Comparison of ENCODE assay signal across 1 cellular context in the genomic region with DNA sequence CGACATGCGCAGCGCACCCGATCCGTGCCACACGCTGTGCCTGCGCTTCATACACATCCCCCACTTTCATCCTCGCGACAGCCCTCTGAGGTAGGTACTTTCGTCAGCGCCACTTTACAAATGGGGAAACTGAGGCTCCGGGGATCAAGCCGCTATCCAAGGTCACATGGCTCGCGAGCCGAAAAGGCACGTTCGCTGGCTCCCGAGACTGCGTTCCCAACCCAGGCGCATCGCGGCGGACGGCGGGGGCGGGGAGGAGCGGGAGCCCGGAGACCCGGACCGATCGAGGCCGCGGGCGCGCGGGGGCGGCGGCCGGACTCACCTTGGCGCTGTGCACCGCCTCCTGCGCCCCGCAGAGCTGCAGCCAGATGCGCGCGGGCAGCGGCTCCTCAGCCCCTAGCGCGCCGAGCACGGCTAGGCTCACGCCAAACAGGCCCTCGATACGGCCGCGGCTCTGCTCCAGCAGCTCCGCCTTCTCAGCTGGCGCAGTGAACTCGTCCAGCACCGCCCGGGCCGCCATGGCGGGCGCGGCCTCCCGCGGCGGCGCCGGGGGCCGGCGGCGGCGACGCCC.
TF ChIP-seq lines count a peak whose summit lies in the region.

No MANE protein-coding gene starts in this region.

TF ChIP-seq in WTC11, 78 proteins besides CTCF, POLR2A, EP300 and RAD21 (continued from another document):
- TF ChIP-seq FOXP1 (CRISPR knock-in tag; IDR thresholded peaks at IDR 0.05; ENCODE audit: borderline replicate concordance) (peak; percentile 50; the same call in 1 of the 2 replicates), ESRRA (CRISPR knock-in tag; IDR thresholded peaks at IDR 0.05; ENCODE audit: borderline replicate concordance) (0 out of 2 replicates have a peak, but pooled peaks have one; percentile 77), NFE2L1 (CRISPR knock-in tag; IDR thresholded peaks at IDR 0.05) (peak; percentile 54), CBFB (CRISPR knock-in tag; IDR thresholded peaks at IDR 0.05; ENCODE audit: low read depth) (peak; percentile 77; the same call in 1 of the 2 replicates), HMGA2 (CRISPR knock-in tag; IDR thresholded peaks at IDR 0.05) (no peak)
- TF ChIP-seq, protein P1, sequence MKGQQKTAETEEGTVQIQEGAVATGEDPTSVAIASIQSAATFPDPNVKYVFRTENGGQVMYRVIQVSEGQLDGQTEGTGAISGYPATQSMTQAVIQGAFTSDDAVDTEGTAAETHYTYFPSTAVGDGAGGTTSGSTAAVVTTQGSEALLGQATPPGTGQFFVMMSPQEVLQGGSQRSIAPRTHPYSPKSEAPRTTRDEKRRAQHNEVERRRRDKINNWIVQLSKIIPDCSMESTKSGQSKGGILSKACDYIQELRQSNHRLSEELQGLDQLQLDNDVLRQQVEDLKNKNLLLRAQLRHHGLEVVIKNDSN (CRISPR knock-in tag; IDR thresholded peaks at IDR 0.05): peak; percentile 55; the same call in 1 of the 2 replicates
- TF ChIP-seq, protein P2, sequence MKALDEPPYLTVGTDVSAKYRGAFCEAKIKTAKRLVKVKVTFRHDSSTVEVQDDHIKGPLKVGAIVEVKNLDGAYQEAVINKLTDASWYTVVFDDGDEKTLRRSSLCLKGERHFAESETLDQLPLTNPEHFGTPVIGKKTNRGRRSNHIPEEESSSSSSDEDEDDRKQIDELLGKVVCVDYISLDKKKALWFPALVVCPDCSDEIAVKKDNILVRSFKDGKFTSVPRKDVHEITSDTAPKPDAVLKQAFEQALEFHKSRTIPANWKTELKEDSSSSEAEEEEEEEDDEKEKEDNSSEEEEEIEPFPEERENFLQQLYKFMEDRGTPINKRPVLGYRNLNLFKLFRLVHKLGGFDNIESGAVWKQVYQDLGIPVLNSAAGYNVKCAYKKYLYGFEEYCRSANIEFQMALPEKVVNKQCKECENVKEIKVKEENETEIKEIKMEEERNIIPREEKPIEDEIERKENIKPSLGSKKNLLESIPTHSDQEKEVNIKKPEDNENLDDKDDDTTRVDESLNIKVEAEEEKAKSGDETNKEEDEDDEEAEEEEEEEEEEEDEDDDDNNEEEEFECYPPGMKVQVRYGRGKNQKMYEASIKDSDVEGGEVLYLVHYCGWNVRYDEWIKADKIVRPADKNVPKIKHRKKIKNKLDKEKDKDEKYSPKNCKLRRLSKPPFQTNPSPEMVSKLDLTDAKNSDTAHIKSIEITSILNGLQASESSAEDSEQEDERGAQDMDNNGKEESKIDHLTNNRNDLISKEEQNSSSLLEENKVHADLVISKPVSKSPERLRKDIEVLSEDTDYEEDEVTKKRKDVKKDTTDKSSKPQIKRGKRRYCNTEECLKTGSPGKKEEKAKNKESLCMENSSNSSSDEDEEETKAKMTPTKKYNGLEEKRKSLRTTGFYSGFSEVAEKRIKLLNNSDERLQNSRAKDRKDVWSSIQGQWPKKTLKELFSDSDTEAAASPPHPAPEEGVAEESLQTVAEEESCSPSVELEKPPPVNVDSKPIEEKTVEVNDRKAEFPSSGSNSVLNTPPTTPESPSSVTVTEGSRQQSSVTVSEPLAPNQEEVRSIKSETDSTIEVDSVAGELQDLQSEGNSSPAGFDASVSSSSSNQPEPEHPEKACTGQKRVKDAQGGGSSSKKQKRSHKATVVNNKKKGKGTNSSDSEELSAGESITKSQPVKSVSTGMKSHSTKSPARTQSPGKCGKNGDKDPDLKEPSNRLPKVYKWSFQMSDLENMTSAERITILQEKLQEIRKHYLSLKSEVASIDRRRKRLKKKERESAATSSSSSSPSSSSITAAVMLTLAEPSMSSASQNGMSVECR (CRISPR knock-in tag; IDR thresholded peaks at IDR 0.05; ENCODE audit: borderline replicate concordance): 0 out of 2 replicates have a peak, but pooled peaks have one; percentile 56
- TF ChIP-seq, protein P3, sequence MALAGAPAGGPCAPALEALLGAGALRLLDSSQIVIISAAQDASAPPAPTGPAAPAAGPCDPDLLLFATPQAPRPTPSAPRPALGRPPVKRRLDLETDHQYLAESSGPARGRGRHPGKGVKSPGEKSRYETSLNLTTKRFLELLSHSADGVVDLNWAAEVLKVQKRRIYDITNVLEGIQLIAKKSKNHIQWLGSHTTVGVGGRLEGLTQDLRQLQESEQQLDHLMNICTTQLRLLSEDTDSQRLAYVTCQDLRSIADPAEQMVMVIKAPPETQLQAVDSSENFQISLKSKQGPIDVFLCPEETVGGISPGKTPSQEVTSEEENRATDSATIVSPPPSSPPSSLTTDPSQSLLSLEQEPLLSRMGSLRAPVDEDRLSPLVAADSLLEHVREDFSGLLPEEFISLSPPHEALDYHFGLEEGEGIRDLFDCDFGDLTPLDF (CRISPR knock-in tag; IDR thresholded peaks at IDR 0.05): no peak
- TF ChIP-seq, protein P4, sequence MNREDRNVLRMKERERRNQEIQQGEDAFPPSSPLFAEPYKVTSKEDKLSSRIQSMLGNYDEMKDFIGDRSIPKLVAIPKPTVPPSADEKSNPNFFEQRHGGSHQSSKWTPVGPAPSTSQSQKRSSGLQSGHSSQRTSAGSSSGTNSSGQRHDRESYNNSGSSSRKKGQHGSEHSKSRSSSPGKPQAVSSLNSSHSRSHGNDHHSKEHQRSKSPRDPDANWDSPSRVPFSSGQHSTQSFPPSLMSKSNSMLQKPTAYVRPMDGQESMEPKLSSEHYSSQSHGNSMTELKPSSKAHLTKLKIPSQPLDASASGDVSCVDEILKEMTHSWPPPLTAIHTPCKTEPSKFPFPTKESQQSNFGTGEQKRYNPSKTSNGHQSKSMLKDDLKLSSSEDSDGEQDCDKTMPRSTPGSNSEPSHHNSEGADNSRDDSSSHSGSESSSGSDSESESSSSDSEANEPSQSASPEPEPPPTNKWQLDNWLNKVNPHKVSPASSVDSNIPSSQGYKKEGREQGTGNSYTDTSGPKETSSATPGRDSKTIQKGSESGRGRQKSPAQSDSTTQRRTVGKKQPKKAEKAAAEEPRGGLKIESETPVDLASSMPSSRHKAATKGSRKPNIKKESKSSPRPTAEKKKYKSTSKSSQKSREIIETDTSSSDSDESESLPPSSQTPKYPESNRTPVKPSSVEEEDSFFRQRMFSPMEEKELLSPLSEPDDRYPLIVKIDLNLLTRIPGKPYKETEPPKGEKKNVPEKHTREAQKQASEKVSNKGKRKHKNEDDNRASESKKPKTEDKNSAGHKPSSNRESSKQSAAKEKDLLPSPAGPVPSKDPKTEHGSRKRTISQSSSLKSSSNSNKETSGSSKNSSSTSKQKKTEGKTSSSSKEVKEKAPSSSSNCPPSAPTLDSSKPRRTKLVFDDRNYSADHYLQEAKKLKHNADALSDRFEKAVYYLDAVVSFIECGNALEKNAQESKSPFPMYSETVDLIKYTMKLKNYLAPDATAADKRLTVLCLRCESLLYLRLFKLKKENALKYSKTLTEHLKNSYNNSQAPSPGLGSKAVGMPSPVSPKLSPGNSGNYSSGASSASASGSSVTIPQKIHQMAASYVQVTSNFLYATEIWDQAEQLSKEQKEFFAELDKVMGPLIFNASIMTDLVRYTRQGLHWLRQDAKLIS (CRISPR knock-in tag; IDR thresholded peaks at IDR 0.05; ENCODE audit: borderline replicate concordance): no peak
- TF ChIP-seq, protein P5, sequence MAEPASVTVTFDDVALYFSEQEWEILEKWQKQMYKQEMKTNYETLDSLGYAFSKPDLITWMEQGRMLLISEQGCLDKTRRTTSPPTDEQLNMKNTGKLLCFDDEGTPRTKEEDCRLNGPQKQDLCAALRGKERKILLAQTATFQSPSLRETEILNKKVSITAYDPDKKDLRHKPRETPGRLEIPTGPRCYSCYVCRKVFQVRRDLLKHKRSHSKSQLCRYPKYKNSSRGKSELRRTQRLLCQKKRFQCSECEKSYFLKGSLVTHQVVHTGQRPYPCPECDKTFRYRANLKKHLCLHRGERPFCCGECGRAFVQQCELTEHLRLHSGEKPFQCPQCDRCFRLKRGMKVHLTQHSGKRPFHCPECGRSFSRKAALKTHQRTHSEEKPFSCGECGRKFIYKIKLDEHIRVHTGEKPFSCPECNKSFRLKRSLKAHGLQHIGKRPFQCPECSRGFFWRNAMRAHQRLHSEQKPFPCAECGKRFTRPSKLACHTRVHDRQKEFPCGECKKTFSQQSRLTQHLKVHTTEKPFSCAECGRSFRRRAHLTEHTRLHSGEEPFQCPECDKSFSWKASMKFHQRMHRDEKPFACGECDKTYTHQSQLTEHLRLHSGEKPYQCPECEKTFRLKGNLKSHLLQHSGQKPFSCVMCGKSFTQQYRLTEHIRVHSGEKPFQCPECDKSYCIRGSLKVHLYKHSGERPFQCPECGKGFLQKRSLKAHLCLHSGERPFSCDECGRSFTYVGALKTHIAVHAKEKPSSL (CRISPR knock-in tag; conservative IDR thresholded peaks at IDR 0.05): no peak
- TF ChIP-seq, protein P6, sequence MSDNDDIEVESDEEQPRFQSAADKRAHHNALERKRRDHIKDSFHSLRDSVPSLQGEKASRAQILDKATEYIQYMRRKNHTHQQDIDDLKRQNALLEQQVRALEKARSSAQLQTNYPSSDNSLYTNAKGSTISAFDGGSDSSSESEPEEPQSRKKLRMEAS (CRISPR knock-in tag; IDR thresholded peaks at IDR 0.05): peak; percentile 47; the same call in 1 of the 2 replicates
